Comparison of ENCODE assay signal across 10 cellular contexts in the genomic region with DNA sequence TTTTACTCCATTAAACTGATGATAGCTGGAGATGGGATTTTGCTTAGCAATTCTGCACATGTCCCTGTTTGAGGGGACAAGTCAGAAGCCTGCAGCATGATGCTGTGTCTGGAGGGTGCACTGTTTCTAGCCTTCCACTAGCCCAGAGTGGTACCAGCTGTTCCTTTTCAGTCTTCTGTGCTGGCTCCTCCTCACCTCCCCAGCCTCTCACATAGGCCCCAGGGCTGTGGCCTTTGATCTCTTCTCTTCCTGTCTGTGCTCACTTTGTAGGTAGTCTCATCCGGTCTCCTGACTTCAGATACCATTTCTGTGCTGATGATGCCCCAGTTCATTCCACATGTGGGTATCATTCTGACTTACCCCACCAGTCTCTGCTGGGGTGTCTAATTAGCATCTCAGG.
A peak's percentile ranks its signal among the peaks of the same experiment; 100 is the strongest.
DNase-seq lines count a peak whose midpoint lies in the region; ATAC-seq lines count a peak whose summit lies in the region.
"Had no signal": no experiment of that assay in that cellular context is flagged by ENCODE, and none has a peak within 500 bp of the region (broad histone marks: within the 10 kb centered on the region; RNA-seq: fewer than 3 reads in every experiment).

No MANE protein-coding gene starts in this region.

- peak; percentile 25 for DNase-seq in HCEC 1CT
- peak; percentile 8 for DNase-seq in T-helper 9 cell
- peak; percentile 37 for DNase-seq in pons (ENCODE audit: low spot score)
- DNase-seq in cortex of kidney (lab: John Stamatoyannopoulos, UW) = no peak
- DNase-seq: activated CD8-positive, alpha-beta memory T cell treated with anti-CD3 and anti-CD28 coated beads for 24 hours; NCI-H1092; PC-9 had no signal

- peak overlapping the region; percentile 0 for H3K4me3 Mint-ChIP-seq in activated naive CD8-positive, alpha-beta T cell

- H3K36me3 Mint-ChIP-seq in activated naive CD8-positive, alpha-beta T cell = peaks cover 36% of the 10 kb centered on the region

- H3K27me3 Mint-ChIP-seq in activated naive CD8-positive, alpha-beta T cell = no peaks in the 10 kb centered on the region

- no peaks in the 10 kb centered on the region for H3K9me3 Mint-ChIP-seq in activated naive CD8-positive, alpha-beta T cell (ENCODE audit: low read depth)

- peak overlapping the region; percentile 79 for H3K27ac Mint-ChIP-seq in activated naive CD8-positive, alpha-beta T cell

- H3K4me1 Mint-ChIP-seq in activated naive CD8-positive, alpha-beta T cell (ENCODE audit: low read depth) = peaks cover 26% of the 10 kb centered on the region

- ATAC-seq in GM21515 (IDR thresholded peaks at IDR 0.05; ENCODE audit: unreplicated experiment) (no peak), HG02938 (IDR thresholded peaks at IDR 0.05; ENCODE audit: unreplicated experiment) (no peak)
